16 cellular contexts compared by ENCODE assay signal in the genomic region with DNA sequence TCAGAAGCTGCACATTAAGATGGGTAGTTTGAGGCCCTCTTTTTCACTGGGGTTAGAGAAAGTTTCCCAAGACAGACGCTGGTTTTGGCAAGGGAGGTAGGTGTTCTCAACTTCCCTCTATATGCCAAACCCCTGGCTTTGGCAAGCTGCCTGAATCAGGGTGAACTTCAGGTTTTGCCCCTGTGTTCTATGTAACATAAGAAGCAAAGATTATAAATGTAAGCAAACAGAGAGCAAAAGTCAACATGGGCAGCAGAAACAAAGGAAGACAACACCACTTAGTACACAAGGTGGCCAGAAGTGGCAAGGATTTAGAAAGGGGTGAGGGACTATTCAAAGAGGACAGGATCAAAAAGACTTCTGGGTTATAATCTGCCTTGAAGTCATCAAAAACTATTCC.
DNase-seq lines count a peak whose midpoint lies in the region; ATAC-seq and TF ChIP-seq lines count a peak whose summit lies in the region.
"Had no signal": no experiment of that assay in that cellular context is flagged by ENCODE, and none has a peak within 500 bp of the region (broad histone marks: within the 10 kb centered on the region; RNA-seq: fewer than 3 reads in every experiment).

No MANE protein-coding gene starts in this region.

- no peak overlapping the region for H3K56ac ChIP-seq in H9 (ENCODE audit: insufficient read length, low read depth, low read length)

- H3K36me3 ChIP-seq in thyroid gland: peaks cover 9 to 31% of the 10 kb centered on the region in 2 donors
- H3K36me3 ChIP-seq: uterus had no signal

- peaks cover 6% of the 10 kb centered on the region for H3K36me3 Mint-ChIP-seq in activated naive CD4-positive, alpha-beta T cell treated with anti-CD3 and anti-CD28 coated beads, Interleukin-2, amount 50 U/mL, for 24 hours
- peaks cover 6 to 14% of the 10 kb centered on the region in 2 donors for H3K36me3 Mint-ChIP-seq in activated naive CD4-positive, alpha-beta T cell treated with anti-CD3 and anti-CD28 coated beads, Interleukin-2, amount 50 U/mL, for 72 hours
- H3K36me3 Mint-ChIP-seq in H9 (ENCODE audit: insufficient read depth in 1 of 3, low read depth in 3 of 3): peaks cover 5 to 52% (median 44%) of the 10 kb centered on the region in 3 experiments; a peak in 6 of 7 replicates

- H4K5ac ChIP-seq in H9 (ENCODE audit: insufficient read length, low read depth, low read length): no peak overlapping the region

- H3K27me3 ChIP-seq in thyroid gland: no peaks in the 10 kb centered on the region
- no peaks in the 10 kb centered on the region for H3K27me3 ChIP-seq in H9 (ENCODE audit: insufficient read depth, low read length)
- H3K27me3 ChIP-seq: SJCRH30, uterus had no signal

- H2BK5ac ChIP-seq in H9 (ENCODE audit: insufficient read length, low read length): no peak overlapping the region

- H2BK20ac ChIP-seq in H9 (ENCODE audit: low read depth, low read length, poor library complexity, severe bottlenecking): no peak overlapping the region

- H3K27ac ChIP-seq in thyroid gland (peak overlapping the region; percentile 17 to 80 (median 55)), H9 (ENCODE audit: insufficient read length, low read depth, low read length) (no peak overlapping the region)
- H3K27ac ChIP-seq: SJCRH30, uterus had no signal

- H3K4me3 Mint-ChIP-seq in activated naive CD4-positive, alpha-beta T cell treated with anti-CD3 and anti-CD28 coated beads, Interleukin-2, amount 50 U/mL, for 24 hours: no peak overlapping the region
- H3K4me3 Mint-ChIP-seq in H9: no peak overlapping the region
- H3K4me3 Mint-ChIP-seq: activated CD4-positive, alpha-beta T cell treated with anti-CD3 and anti-CD28 coated beads, Interleukin-2, amount 10 ng/mL, durations not matched to agents 24 days and 14 days; activated naive CD8-positive, alpha-beta T cell treated with anti-CD3 and anti-CD28 coated beads, Interleukin-2, amount 50 U/mL, for 24 hours; naive B cell had no signal

- no peaks in the 10 kb centered on the region for H4K20me1 ChIP-seq in H9 (ENCODE audit: control insufficient read depth, insufficient read depth, insufficient read length)

- H3K14ac ChIP-seq in H9 (ENCODE audit: insufficient read depth, low read length): no peak overlapping the region

- no peak for ATAC-seq in activated naive CD4-positive, alpha-beta T cell treated with anti-CD3 and anti-CD28 coated beads, Interleukin-2, amount 50 U/mL, for 72 hours
- ATAC-seq in esophagus mucosa (peak; percentile 16), GM18861 (IDR thresholded peaks at IDR 0.05; ENCODE audit: unreplicated experiment) (no peak)

- H3K23ac ChIP-seq in H9 (ENCODE audit: insufficient read length, low read depth, low read length): no peak overlapping the region

- no peak for DNase-seq in activated naive CD4-positive, alpha-beta T cell treated with anti-CD3 and anti-CD28 coated beads, Interleukin-2, amount 50 U/mL, for 72 hours (ENCODE audit: low spot score in 2 of 2)
- DNase-seq in NCI-H2196 (lab: John Stamatoyannopoulos, UW; ENCODE audit: unreplicated experiment) (peak; percentile 92), thyroid gland (no peak), H9 (no peak), OCI-M1 (lab: John Stamatoyannopoulos, UW) (no peak)
- DNase-seq: central memory CD4-positive, alpha-beta T cell; naive B cell; stimulated activated CD4-positive, alpha-beta T cell treated with anti-CD3 and anti-CD28 coated beads, Interleukin-12 subunit alpha, Interleukin-12 subunit beta, amount 100 ng/mL, for 4 hours; stimulated activated naive CD4-positive, alpha-beta T cell treated with Interleukin-2 at 50 U/mL for 16 hours; uterus had no signal

- no peak overlapping the region for H4K8ac ChIP-seq in H9 (replicated peaks; ENCODE audit: insufficient read length, low read depth, low read length)

- H3K4ac ChIP-seq in H9 (ENCODE audit: low read depth, low read length): no peak overlapping the region

- intact Hi-C loops in thyroid gland (cut with DNase I): loop anchor here (5.0 kb wide), 1 partner anchor 253 kb away; no protein-coding TSS in a partner anchor

- no peak overlapping the region for H2BK12ac ChIP-seq in H9 (ENCODE audit: insufficient read length, low read depth, low read length)

- H3K4me3 ChIP-seq in thyroid gland (replicated peaks in 1 of 3): no peak overlapping the region
- H3K4me3 ChIP-seq: SJCRH30, uterus had no signal

- no peaks in the 10 kb centered on the region for H3K79me1 ChIP-seq in H9 (ENCODE audit: insufficient read depth, low read depth, low read length, poor library complexity, severe bottlenecking)

- no peaks in the 10 kb centered on the region for H3K79me2 ChIP-seq in H9 (ENCODE audit: insufficient read depth, low read length)

- H2BK120ac ChIP-seq in H9 (ENCODE audit: low read depth, low read length, poor library complexity, severe bottlenecking): no peak overlapping the region

- H3K4me2 ChIP-seq in H9 (ENCODE audit: insufficient read depth, insufficient read length, low read length): no peak overlapping the region

- H3K4me1 ChIP-seq in thyroid gland (peaks cover 24 to 49% of the 10 kb centered on the region in 2 donors), H9 (ENCODE audit: insufficient read depth, low read length) (no peaks in the 10 kb centered on the region)
- H3K4me1 ChIP-seq: uterus had no signal

- H3K9me3 ChIP-seq in thyroid gland (no peaks in the 10 kb centered on the region), H9 (ENCODE audit: control insufficient read depth, low read depth, low read length) (no peaks in the 10 kb centered on the region)
- H3K9me3 ChIP-seq: SJCRH30, uterus had no signal

- WGBS in thyroid gland, 2 donors: 35 to 40% methylated on average over 1 of the region's 1 CpG
- no CpG with 5 or more reads among the region's 1 CpG for WGBS in H9 (ENCODE audit: extremely low coverage, insufficient read length, low lambda C conversion rate)

- H2AK5ac ChIP-seq in H9 (ENCODE audit: insufficient read length, low read length): no peak overlapping the region

- no peak overlapping the region for H2BK15ac ChIP-seq in H9 (ENCODE audit: low read depth, low read length)

- TF ChIP-seq CTCF in thyroid gland (IDR thresholded peaks at IDR 0.05): no peak
- no peak for TF ChIP-seq CTCF in H9 (conservative IDR thresholded peaks at IDR 0.05)

- H3K23me2 ChIP-seq in H9 (ENCODE audit: insufficient read length, low read depth, low read length, poor library complexity, severe bottlenecking): no peaks in the 10 kb centered on the region

- no peaks in the 10 kb centered on the region for H3K9me3 Mint-ChIP-seq in activated naive CD4-positive, alpha-beta T cell treated with anti-CD3 and anti-CD28 coated beads, Interleukin-2, amount 50 U/mL, for 24 hours
- no peaks in the 10 kb centered on the region for H3K9me3 Mint-ChIP-seq in activated naive CD4-positive, alpha-beta T cell treated with anti-CD3 and anti-CD28 coated beads, Interleukin-2, amount 50 U/mL, for 72 hours
- H3K9me3 Mint-ChIP-seq in H9: no peaks in the 10 kb centered on the region
- H3K9me3 Mint-ChIP-seq: activated CD4-positive, alpha-beta T cell treated with anti-CD3 and anti-CD28 coated beads, Interleukin-2, amount 10 ng/mL, durations not matched to agents 24 days and 14 days; activated naive CD8-positive, alpha-beta T cell treated with anti-CD3 and anti-CD28 coated beads, Interleukin-2, amount 50 U/mL, for 24 hours; naive B cell had no signal

- no peaks in the 10 kb centered on the region for H3K27me3 Mint-ChIP-seq in activated naive CD4-positive, alpha-beta T cell treated with anti-CD3 and anti-CD28 coated beads, Interleukin-2, amount 50 U/mL, for 24 hours
- H3K27me3 Mint-ChIP-seq in H9 (ENCODE audit: low read depth): no peaks in the 10 kb centered on the region
- H3K27me3 Mint-ChIP-seq: activated CD4-positive, alpha-beta T cell treated with anti-CD3 and anti-CD28 coated beads, Interleukin-2, amount 10 ng/mL, durations not matched to agents 24 days and 14 days; activated naive CD8-positive, alpha-beta T cell treated with anti-CD3 and anti-CD28 coated beads, Interleukin-2, amount 50 U/mL, for 24 hours; naive B cell had no signal

- no peaks in the 10 kb centered on the region for H3K4me1 Mint-ChIP-seq in activated naive CD4-positive, alpha-beta T cell treated with anti-CD3 and anti-CD28 coated beads, Interleukin-2, amount 50 U/mL, for 24 hours
- no peaks in the 10 kb centered on the region for H3K4me1 Mint-ChIP-seq in H9
- H3K4me1 Mint-ChIP-seq: activated naive CD8-positive, alpha-beta T cell treated with anti-CD3 and anti-CD28 coated beads, Interleukin-2, amount 50 U/mL, for 24 hours had no signal

- H4K91ac ChIP-seq in H9 (ENCODE audit: insufficient read length, low read depth, low read length): no peak overlapping the region

- no peak for TF ChIP-seq POLR2A in thyroid gland (IDR thresholded peaks at IDR 0.05)

- H3T11ph ChIP-seq in H9 (ENCODE audit: low read length): no peak overlapping the region

- no peak overlapping the region for H3K9ac ChIP-seq in H9 (ENCODE audit: extremely low read depth, insufficient read length, low read length)

- H3K27ac Mint-ChIP-seq in activated naive CD4-positive, alpha-beta T cell treated with anti-CD3 and anti-CD28 coated beads, Interleukin-2, amount 50 U/mL, for 24 hours: peak overlapping the region; percentile 21
- peak overlapping the region in 1 of 2 donors; percentile 46 for H3K27ac Mint-ChIP-seq in activated naive CD4-positive, alpha-beta T cell treated with anti-CD3 and anti-CD28 coated beads, Interleukin-2, amount 50 U/mL, for 72 hours
- H3K27ac Mint-ChIP-seq in H9: no peak overlapping the region
- H3K27ac Mint-ChIP-seq: activated CD4-positive, alpha-beta T cell treated with anti-CD3 and anti-CD28 coated beads, Interleukin-2, amount 10 ng/mL, durations not matched to agents 24 days and 14 days; activated naive CD8-positive, alpha-beta T cell treated with anti-CD3 and anti-CD28 coated beads, Interleukin-2, amount 50 U/mL, for 24 hours had no signal

- H3K18ac ChIP-seq in H9 (ENCODE audit: insufficient read length, low read depth, low read length): no peak overlapping the region

- H2AFZ ChIP-seq in H9 (ENCODE audit: low read length): no peak overlapping the region
